Comparison of ENCODE assay signal across 8 cellular contexts in genomic region chr19:10718205-10719196, GRCh38. TPM values are rescaled to one million over a fixed set of nuclear protein-coding genes. Genes with fewer than 3 reads are reported as not detected.
A peak's percentile ranks its signal among the peaks of the same experiment; 100 is the strongest.
DNase-seq lines count a peak whose midpoint lies in the region; ATAC-seq and TF ChIP-seq lines count a peak whose summit lies in the region.

No MANE protein-coding gene starts in this region.

- ATAC-seq in DND-41 (ENCODE audit: insufficient read depth, low read depth) = peak; percentile 15; the same call in 2 of the 3 replicates
- ATAC-seq in GM21619 (IDR thresholded peaks at IDR 0.05; ENCODE audit: unreplicated experiment) = peak; percentile 14

- TF ChIP-seq POLR2A in erythroblast (IDR thresholded peaks at IDR 0.05; ENCODE audit: low read length) (peak; percentile 23), testis (IDR thresholded peaks at IDR 0.05) (no peak)

- intact Hi-C loops in testis (cut with DNase I; ENCODE audit: low total_unique reads) = loop anchor here (5.0 kb wide), 2 partner anchors 49 to 144 kb away; no protein-coding TSS in a partner anchor

- DNase-seq in DND-41 = peak; percentile 66
- DNase-seq in MM.1S = peak; percentile 52
- peak; percentile 39 for DNase-seq in activated T-cell treated with anti-CD3 and anti-CD28 coated beads for 24 hours (ENCODE audit: low read depth)
- peak; percentile 70 to 80 for DNase-seq in erythroblast (lab: John Stamatoyannopoulos, UW)
- DNase-seq in myocyte (ENCODE audit: low read depth) = peak; percentile 52
- DNase-seq in testis = peak; percentile 51
- DNase-seq in ecto neural progenitor cell (ENCODE audit: low spot score) = no peak

- H3K4me2 ChIP-seq in DND-41 (ENCODE audit: insufficient read depth, low read length) (peak overlapping the region; percentile 97), MM.1S (ENCODE audit: low read depth, low read length) (peak overlapping the region; percentile 90)

- H3K27ac ChIP-seq in DND-41 (ENCODE audit: low read length) = peak overlapping the region; percentile 94
- peak overlapping the region; percentile 59; the same call in 1 of the 2 replicates for H3K27ac ChIP-seq in MM.1S (ENCODE audit: low read length)
- peak overlapping the region; percentile 84 to 94 for H3K27ac ChIP-seq in testis

- no peaks in the 10 kb centered on the region for H3K9me3 ChIP-seq in DND-41 (ENCODE audit: insufficient read depth, low read length, severe bottlenecking)
- no peaks in the 10 kb centered on the region for H3K9me3 ChIP-seq in MM.1S (replicated peaks; ENCODE audit: insufficient read depth, low read length)
- no peaks in the 10 kb centered on the region for H3K9me3 ChIP-seq in testis

- no peaks in the 10 kb centered on the region for H3K27me3 ChIP-seq in DND-41 (ENCODE audit: insufficient read depth, low read length, poor library complexity)
- no peaks in the 10 kb centered on the region for H3K27me3 ChIP-seq in MM.1S (replicated peaks; ENCODE audit: insufficient read depth, low read length)
- no peaks in the 10 kb centered on the region for H3K27me3 ChIP-seq in testis

- H3K4me1 ChIP-seq in DND-41 (ENCODE audit: insufficient read depth, low read length) (peaks cover 38% of the 10 kb centered on the region), MM.1S (ENCODE audit: low read length) (peaks cover 11% of the 10 kb centered on the region; the same call in 1 of the 2 replicates), testis (peaks cover 21% of the 10 kb centered on the region)

- WGBS in testis, 2 donors = 1 to 3% methylated on average over 6 to 67 of the region's 70 CpGs

- H3F3A ChIP-seq in MM.1S (ENCODE audit: insufficient read depth, low read length) = no peaks in the 10 kb centered on the region

- peak overlapping the region; percentile 95 for H3K9ac ChIP-seq in DND-41 (ENCODE audit: low read depth, low read length)
- peak overlapping the region; percentile 89 for H3K9ac ChIP-seq in MM.1S (ENCODE audit: low read length)

- peaks cover 40% of the 10 kb centered on the region for H3K36me3 ChIP-seq in DND-41 (ENCODE audit: insufficient read depth, low read length)
- H3K36me3 ChIP-seq in MM.1S (replicated peaks; ENCODE audit: insufficient read depth, low read length) = no peaks in the 10 kb centered on the region
- H3K36me3 ChIP-seq in testis (ENCODE audit: low read depth, missing control alignments) = no peaks in the 10 kb centered on the region

- H4K20me1 ChIP-seq in DND-41 (ENCODE audit: insufficient read depth, low read length) = peaks cover 48% of the 10 kb centered on the region
- peaks cover 23% of the 10 kb centered on the region for H4K20me1 ChIP-seq in MM.1S (ENCODE audit: insufficient read depth, low read length)

- H2AFZ ChIP-seq in DND-41 (ENCODE audit: low read depth, low read length) (peak overlapping the region; percentile 90), MM.1S (ENCODE audit: low read length) (peak overlapping the region; percentile 74; the same call in 1 of the 2 replicates)

- TF ChIP-seq CTCF in DND-41 (IDR thresholded peaks at IDR 0.05; ENCODE audit: borderline replicate concordance, extremely low read depth, low read length, poor library complexity, severe bottlenecking) (no peak), MM.1S (IDR thresholded peaks at IDR 0.05; ENCODE audit: low read length) (no peak), testis (IDR thresholded peaks at IDR 0.05) (no peak)

- H3K79me2 ChIP-seq in DND-41 (ENCODE audit: insufficient read depth, low read length) (peaks cover 56% of the 10 kb centered on the region), MM.1S (ENCODE audit: low read length) (peaks cover 55% of the 10 kb centered on the region)

- peak overlapping the region; percentile 71 to 95; a peak in 3 of 4 replicates for H3K4me3 ChIP-seq in DND-41 (ENCODE audit: low read depth in 1 of 2, low read length in 2 of 2)
- peak overlapping the region; percentile 98 for H3K4me3 ChIP-seq in MM.1S (ENCODE audit: low read length)
- H3K4me3 ChIP-seq in testis = peak overlapping the region; percentile 93 to 100

- H3K9me2 ChIP-seq in MM.1S (replicated peaks; ENCODE audit: insufficient read depth, low read length) = no peaks in the 10 kb centered on the region

RNA-seq across cellular contexts. Expression of gene DNM2, which starts 0.6 kb away (rescaled TPM):
- total RNA-seq in myocyte = 64.8 and 71.8 TPM in 2 replicates
- polyA plus RNA-seq in myocyte (2012) = 105 TPM
- 100 to 1,000 TPM; 226 to 274 TPM for total RNA-seq in testis
- polyA plus RNA-seq in testis (ENCODE audit: insufficient read depth, low read depth, low replicate concordance) = 166 TPM

RNA-seq across cellular contexts. Expression of gene QTRT1, which starts 17.3 kb away (rescaled TPM):
- total RNA-seq in myocyte (40.5 and 43.1 TPM in 2 replicates), testis (10 to 100 TPM; 44.3 to 44.6 TPM)
- polyA plus RNA-seq in myocyte (2012) = 69.1 TPM
- 27.8 TPM for polyA plus RNA-seq in testis (ENCODE audit: insufficient read depth, low read depth, low replicate concordance)
